Comparison of ENCODE assay signal across 1 cellular context in genomic region chr5:92208265-92208664, GRCh38.
TF ChIP-seq lines count a peak whose summit lies in the region.

No MANE protein-coding gene starts in this region.

TF ChIP-seq in A549, 52 proteins besides CTCF, POLR2A, EP300 and RAD21 (continued from another document):
- TF ChIP-seq E2F6 (IDR thresholded peaks at IDR 0.05; ENCODE audit: borderline replicate concordance, low read depth) = no peak
